ENCODE assay signal across 2 cellular contexts in genomic region chr4:101135371-101136010, GRCh38.
TF ChIP-seq lines count a peak whose summit lies in the region.

No MANE protein-coding gene starts in this region.

TF ChIP-seq in liver, 16 proteins besides CTCF, POLR2A, EP300 and RAD21 (continued from another document):
- TF ChIP-seq NR2F2 (IDR thresholded peaks at IDR 0.05) (no peak), MAX (IDR thresholded peaks at IDR 0.05) (no peak), REST (IDR thresholded peaks at IDR 0.05) (no peak), TAF1 (conservative IDR thresholded peaks at IDR 0.05) (no peak)

TF ChIP-seq in HepG2, 621 proteins besides CTCF, POLR2A, EP300 and RAD21 (continued from another document):
- no peak for TF ChIP-seq ZNF232 (CRISPR knock-in tag; IDR thresholded peaks at IDR 0.05; ENCODE audit: borderline replicate concordance)
- TF ChIP-seq FOXK1 (CRISPR knock-in tag; IDR thresholded peaks at IDR 0.05; ENCODE audit: borderline replicate concordance, low read depth) = no peak
- no peak for TF ChIP-seq ZNF740 (CRISPR knock-in tag; IDR thresholded peaks at IDR 0.05)
- no peak for TF ChIP-seq NPAS2 (CRISPR knock-in tag; IDR thresholded peaks at IDR 0.05; ENCODE audit: borderline replicate concordance)
